13 cellular contexts compared by ENCODE assay signal in the genomic region with DNA sequence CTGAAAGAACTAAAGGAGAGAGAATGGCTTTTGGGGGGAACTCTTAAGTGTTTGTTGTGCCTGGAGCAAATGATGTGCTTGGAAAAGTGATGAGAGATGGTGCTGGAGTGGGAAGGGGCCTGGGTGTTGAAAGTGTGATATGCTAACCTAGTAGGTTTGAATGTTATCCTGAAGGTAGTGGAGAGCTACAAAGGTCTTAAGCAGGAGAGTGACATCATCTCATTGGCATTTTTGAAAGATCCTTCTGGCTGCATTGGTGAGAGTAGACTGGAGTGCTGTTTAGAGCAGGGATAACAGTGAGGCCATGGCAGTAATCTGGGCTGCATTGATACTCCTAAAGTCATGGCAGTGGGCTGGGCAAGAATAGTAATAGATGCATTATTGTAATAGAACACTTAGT. TPM values are rescaled to one million over a fixed set of nuclear protein-coding genes. Genes with fewer than 3 reads are reported as not detected.
DNase-seq lines count a peak whose midpoint lies in the region; ATAC-seq and TF ChIP-seq lines count a peak whose summit lies in the region.
"Had no signal": no experiment of that assay in that cellular context is flagged by ENCODE, and none has a peak within 500 bp of the region (broad histone marks: within the 10 kb centered on the region; RNA-seq: fewer than 3 reads in every experiment).

No MANE protein-coding gene starts in this region.

- H3K4me3 Mint-ChIP-seq in effector memory CD8-positive, alpha-beta T cell = no peak overlapping the region
- H3K4me3 Mint-ChIP-seq in naive thymus-derived CD4-positive, alpha-beta T cell = no peak overlapping the region
- H3K4me3 Mint-ChIP-seq: activated T-cell treated with anti-CD3 and anti-CD28 coated beads, Interleukin-2, amount 50 U/mL, for 72 hours; neural crest cell had no signal

- POLR2A ChIA-PET in naive thymus-derived CD4-positive, alpha-beta T cell (lab: Charles Lee) = interaction anchor here (0.6 to 4.8 kb wide), 4 partner anchors 15 to 67 kb away, joined by 3 to 28 read pairs (median 3); no protein-coding TSS in a partner anchor

- H3K36me3 ChIP-seq in DOHH2 (ENCODE audit: control insufficient read depth, low read length) = peaks cover 79% of the 10 kb centered on the region
- H3K36me3 ChIP-seq in naive thymus-derived CD4-positive, alpha-beta T cell (ENCODE audit: control insufficient read depth in 2 of 3, insufficient read depth in 3 of 3, low read length in 3 of 3) = peaks cover 0 to 16% (median 10%) of the 10 kb centered on the region in 3 experiments

- peaks cover 5% of the 10 kb centered on the region; the same call in 1 of the 2 replicates for H4K20me1 ChIP-seq in DOHH2 (ENCODE audit: control insufficient read depth, insufficient read depth, low read depth, low read length)

- H3F3A ChIP-seq in DOHH2 (ENCODE audit: control insufficient read depth, insufficient read depth) = peaks cover 58% of the 10 kb centered on the region

- CTCF ChIA-PET in naive thymus-derived CD4-positive, alpha-beta T cell (lab: Charles Lee) = interaction anchor here (1.0 kb wide), 1 partner anchor 45 kb away, joined by 4 read pairs; a partner anchor contains a TSS

- no peaks in the 10 kb centered on the region for H3K9me3 Mint-ChIP-seq in effector memory CD8-positive, alpha-beta T cell
- H3K9me3 Mint-ChIP-seq in naive thymus-derived CD4-positive, alpha-beta T cell = no peaks in the 10 kb centered on the region
- H3K9me3 Mint-ChIP-seq: activated T-cell treated with anti-CD3 and anti-CD28 coated beads, Interleukin-2, amount 50 U/mL, for 72 hours; neural crest cell had no signal

- TF ChIP-seq CTCF in DOHH2 (IDR thresholded peaks at IDR 0.05; ENCODE audit: low read depth, low read length, poor library complexity, severe bottlenecking) = no peak

- intact Hi-C loops in naive thymus-derived CD4-positive, alpha-beta T cell (cut with micrococcal nuclease) = no loop called here

- peaks cover 46% of the 10 kb centered on the region for H3K79me2 ChIP-seq in DOHH2 (ENCODE audit: control insufficient read depth, low read length)

- no peaks in the 10 kb centered on the region for H3K27me3 ChIP-seq in DOHH2 (ENCODE audit: control insufficient read depth, low read length)
- no peaks in the 10 kb centered on the region for H3K27me3 ChIP-seq in naive thymus-derived CD4-positive, alpha-beta T cell (ENCODE audit: control insufficient read depth in 2 of 2, insufficient read depth in 2 of 2, low read length in 2 of 2)
- H3K27me3 ChIP-seq: suprapubic skin had no signal

- no peaks in the 10 kb centered on the region for H3K9me3 ChIP-seq in DOHH2 (ENCODE audit: control insufficient read depth, insufficient read depth, low read length)
- H3K9me3 ChIP-seq in naive thymus-derived CD4-positive, alpha-beta T cell (ENCODE audit: control insufficient read depth in 2 of 3, low read length in 3 of 3) = no peaks in the 10 kb centered on the region
- H3K9me3 ChIP-seq: suprapubic skin had no signal

- no peak for ATAC-seq in effector memory CD8-positive, alpha-beta T cell (replicated peaks)
- ATAC-seq in naive thymus-derived CD4-positive, alpha-beta T cell = no peak
- ATAC-seq in GM18520 (IDR thresholded peaks at IDR 0.05; ENCODE audit: unreplicated experiment) (no peak), left lobe of liver (no peak)
- ATAC-seq: activated T-cell treated with anti-CD3 and anti-CD28 coated beads, Interleukin-2, amount 50 U/mL, for 72 hours had no signal

- no peaks in the 10 kb centered on the region for H3K9me2 ChIP-seq in DOHH2 (replicated peaks; ENCODE audit: control insufficient read depth, low read length)

- peak overlapping the region; percentile 85 for H3K27ac ChIP-seq in DOHH2 (ENCODE audit: low read depth, low read length)
- no peak overlapping the region for H3K27ac ChIP-seq in naive thymus-derived CD4-positive, alpha-beta T cell (ENCODE audit: low read depth, low read length)
- H3K27ac ChIP-seq: suprapubic skin had no signal

- DNase-seq in HuH-7.5 (ENCODE audit: low spot score) = peak; percentile 43
- DNase-seq in effector memory CD8-positive, alpha-beta T cell = no peak
- DNase-seq in naive thymus-derived CD4-positive, alpha-beta T cell = no peak
- no peak for DNase-seq in SKM-1 treated with dmso at 0.1 percent for 144 hours (lab: John Stamatoyannopoulos, UW; ENCODE audit: unreplicated experiment)
- no peak for DNase-seq in SK-N-DZ (ENCODE audit: low spot score)
- DNase-seq in left lobe of liver (ENCODE audit: low spot score) = no peak
- DNase-seq: activated T-cell treated with anti-CD3 and anti-CD28 coated beads, Interleukin-2, amount 50 U/mL, for 72 hours; Kasumi-1; stimulated activated CD4-positive, alpha-beta T cell treated with anti-CD3 and anti-CD28 coated beads, Interleukin-1b, Interleukin-23, amount 100 ng/mL, for 48 hours had no signal

- 0 out of 2 replicates have a peak overlapping the region, but pooled peaks have one; percentile 23 for H3K4me3 ChIP-seq in DOHH2 (ENCODE audit: low read length)
- H3K4me3 ChIP-seq in naive thymus-derived CD4-positive, alpha-beta T cell (ENCODE audit: low read length) = no peak overlapping the region
- H3K4me3 ChIP-seq: suprapubic skin had no signal

- H3K27ac Mint-ChIP-seq in effector memory CD8-positive, alpha-beta T cell = peak overlapping the region; percentile 7 to 81
- peak overlapping the region in 7 of 9 donors; percentile 5 to 82 (median 59) for H3K27ac Mint-ChIP-seq in naive thymus-derived CD4-positive, alpha-beta T cell

- peak overlapping the region; percentile 55 for H3K4me2 ChIP-seq in DOHH2 (ENCODE audit: low read length)

- peaks cover 14% of the 10 kb centered on the region for H3K36me3 Mint-ChIP-seq in effector memory CD8-positive, alpha-beta T cell (ENCODE audit: insufficient read depth)
- H3K36me3 Mint-ChIP-seq in naive thymus-derived CD4-positive, alpha-beta T cell = peaks cover 0 to 24% (median 20%) of the 10 kb centered on the region in 5 donors

- H3K4me1 Mint-ChIP-seq in effector memory CD8-positive, alpha-beta T cell (ENCODE audit: low read depth in 2 of 2) = peaks cover 17 to 38% of the 10 kb centered on the region in 2 donors
- H3K4me1 Mint-ChIP-seq in naive thymus-derived CD4-positive, alpha-beta T cell = peaks cover 29 to 87% (median 70%) of the 10 kb centered on the region in 7 donors

- H3K27me3 Mint-ChIP-seq in effector memory CD8-positive, alpha-beta T cell = no peaks in the 10 kb centered on the region
- H3K27me3 Mint-ChIP-seq in naive thymus-derived CD4-positive, alpha-beta T cell = no peaks in the 10 kb centered on the region

- H3K4me1 ChIP-seq in DOHH2 (ENCODE audit: control insufficient read depth, low read length) = peaks cover 100% of the 10 kb centered on the region
- peaks cover 11 to 51% of the 10 kb centered on the region in 2 donors for H3K4me1 ChIP-seq in naive thymus-derived CD4-positive, alpha-beta T cell (ENCODE audit: control insufficient read depth in 2 of 2, insufficient read depth in 2 of 2, low read length in 2 of 2)

RNA-seq across cellular contexts. Expression of a gene that starts 44.4 kb away (rescaled TPM):
- 100 to 1,000 TPM; 107 to 278 (median 268) TPM for total RNA-seq in naive thymus-derived CD4-positive, alpha-beta T cell
- 10 to 100 TPM; 19.1 to 21.1 TPM for polyA plus RNA-seq in naive thymus-derived CD4-positive, alpha-beta T cell
- polyA plus RNA-seq in SK-N-DZ (2014; cell fraction: cytosol; rRNA removed) = 26.3 and 28.1 TPM in 2 replicates
- 69.6 and 119 TPM in 2 replicates for polyA plus RNA-seq in SK-N-DZ (2014; cell fraction: nucleus; rRNA removed)
- total RNA-seq in left lobe of liver = 27.4 TPM
